ENCODE assay signal across 8 cellular contexts in the genomic region with DNA sequence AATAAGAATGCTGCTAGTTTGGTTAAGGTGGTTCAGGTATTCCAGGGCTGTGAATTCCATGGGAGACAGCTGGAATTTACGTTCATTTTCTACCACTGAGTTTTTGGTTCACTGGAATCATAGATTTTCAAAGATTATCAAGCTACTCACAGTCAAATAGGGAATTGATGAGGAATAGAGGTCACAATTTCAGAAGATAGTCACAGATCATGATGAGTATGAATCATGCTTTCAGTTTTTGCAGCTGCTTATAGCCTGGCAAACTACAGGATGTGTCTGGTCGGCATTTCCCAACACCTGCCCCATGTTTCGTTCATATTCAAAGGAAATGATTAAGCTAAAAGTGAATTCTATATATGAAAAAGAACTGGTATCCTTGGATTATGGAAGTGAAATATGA. TPM values are rescaled to one million over a fixed set of nuclear protein-coding genes. Genes with fewer than 3 reads are reported as not detected.
DNase-seq lines count a peak whose midpoint lies in the region; ATAC-seq and TF ChIP-seq lines count a peak whose summit lies in the region.

No MANE protein-coding gene starts in this region.

- CTCF ChIA-PET in OCI-LY7 (lab: Charles Lee; ENCODE audit: unreplicated experiment), result no interaction called here

- no peaks in the 10 kb centered on the region for H3K27me3 Mint-ChIP-seq in activated naive CD8-positive, alpha-beta T cell treated with anti-CD3 and anti-CD28 coated beads, Interleukin-2, amount 50 U/mL, for 24 hours

- ATAC-seq in GM21390 (IDR thresholded peaks at IDR 0.05; ENCODE audit: unreplicated experiment), result peak; percentile 93
- ATAC-seq in HG03565 (IDR thresholded peaks at IDR 0.05; ENCODE audit: unreplicated experiment), result peak; percentile 89
- ATAC-seq in activated naive CD8-positive, alpha-beta T cell treated with anti-CD3 and anti-CD28 coated beads, Interleukin-2, amount 50 U/mL, for 24 hours, result peak; percentile 94

- no peak overlapping the region for H3K4me2 ChIP-seq in OCI-LY7 (ENCODE audit: low read length)

- H3K36me3 Mint-ChIP-seq in activated naive CD8-positive, alpha-beta T cell treated with anti-CD3 and anti-CD28 coated beads, Interleukin-2, amount 50 U/mL, for 24 hours (ENCODE audit: low read depth), result no peaks in the 10 kb centered on the region

- BruUV-seq in OCI-LY7 (replicated peaks; lab: Mats Ljungman, UMichigan), result no TSS peak

- intact Hi-C loops in OCI-LY7 (cut with micrococcal nuclease; ENCODE audit: unreplicated experiment), result no loop called here

- TF ChIP-seq CTCF in OCI-LY7 (conservative IDR thresholded peaks at IDR 0.05; ENCODE audit: low read length), result no peak

- no peak overlapping the region for H2AFZ ChIP-seq in OCI-LY7 (ENCODE audit: low read length)

- H3K4me1 ChIP-seq in OCI-LY7 (ENCODE audit: insufficient read depth, low read length, poor library complexity, severe bottlenecking), result no peaks in the 10 kb centered on the region

- H3K27ac Mint-ChIP-seq in activated naive CD8-positive, alpha-beta T cell treated with anti-CD3 and anti-CD28 coated beads, Interleukin-2, amount 50 U/mL, for 24 hours, result peak overlapping the region; percentile 7

- H3K36me3 ChIP-seq in OCI-LY7 (ENCODE audit: insufficient read depth, low read length), result no peaks in the 10 kb centered on the region

- no peaks in the 10 kb centered on the region for H3K9me3 Mint-ChIP-seq in activated naive CD8-positive, alpha-beta T cell treated with anti-CD3 and anti-CD28 coated beads, Interleukin-2, amount 50 U/mL, for 24 hours

- H3K9me3 ChIP-seq in OCI-LY7 (ENCODE audit: low read length), result no peaks in the 10 kb centered on the region

- H3K4me3 ChIP-seq in OCI-LY7 (ENCODE audit: low read depth, low read length, poor library complexity, severe bottlenecking), result no peak overlapping the region

- H4K20me1 ChIP-seq in OCI-LY7 (ENCODE audit: insufficient read depth, low read length), result no peaks in the 10 kb centered on the region

- peaks cover 2% of the 10 kb centered on the region for H3K4me1 Mint-ChIP-seq in activated naive CD8-positive, alpha-beta T cell treated with anti-CD3 and anti-CD28 coated beads, Interleukin-2, amount 50 U/mL, for 24 hours

- H3K9me2 ChIP-seq in OCI-LY7 (ENCODE audit: insufficient read depth, low read length), result no peaks in the 10 kb centered on the region

- DNase-seq in GF-D8 (lab: John Stamatoyannopoulos, UW) (peak; percentile 75), pons (ENCODE audit: low spot score) (no peak), OCI-LY7 (ENCODE audit: low spot score) (no peak), NCI-H1092 treated with DMSO at 0.1 percent for 48 hours (lab: John Stamatoyannopoulos, UW) (no peak)
- DNase-seq in activated naive CD8-positive, alpha-beta T cell treated with anti-CD3 and anti-CD28 coated beads, Interleukin-2, amount 50 U/mL, for 24 hours, result peak; percentile 17
- no peak for DNase-seq in NK-92 treated with Interleukin-12 subunit alpha and Interleukin-12 subunit beta, amount 100 ng/mL, for 24 hours (lab: John Stamatoyannopoulos, UW)

- POLR2A ChIA-PET in OCI-LY7 (lab: Charles Lee), result interaction anchor here (0.9 kb wide), 1 partner anchor 11 kb away, joined by 3 read pairs; no protein-coding TSS in a partner anchor

- no peaks in the 10 kb centered on the region for H3K79me2 ChIP-seq in OCI-LY7 (ENCODE audit: insufficient read depth, low read depth, low read length)

- no peak overlapping the region for H3K27ac ChIP-seq in OCI-LY7 (ENCODE audit: low read depth, low read length, poor library complexity, severe bottlenecking)

- H3K4me3 Mint-ChIP-seq in activated naive CD8-positive, alpha-beta T cell treated with anti-CD3 and anti-CD28 coated beads, Interleukin-2, amount 50 U/mL, for 24 hours, result peak overlapping the region; percentile 59

RNA-seq across cellular contexts. Expression of a gene that starts 58.7 kb away (rescaled TPM):
- total RNA-seq in OCI-LY7 (2014; rRNA removed; shearing (Covaris generic)), result 25.0 and 30.3 TPM in 2 replicates
- total RNA-seq in OCI-LY7 (2022), result 25.7 and 31.7 TPM in 2 replicates

Comparison
In these comparisons a context has a peak if more than half of its experiments do, and no peak if none do; other contexts are left out.
1. DNase-seq: peak in GF-D8 (single experiment) and activated naive CD8-positive, alpha-beta T cell treated with anti-CD3 and anti-CD28 coated beads, Interleukin-2, amount 50 U/mL, for 24 hours (single experiment); none in pons (single experiment), NK-92 treated with Interleukin-12 subunit alpha and Interleukin-12 subunit beta, amount 100 ng/mL, for 24 hours (single experiment), OCI-LY7 (single experiment) and NCI-H1092 treated with DMSO at 0.1 percent for 48 hours (single experiment).
2. Peak in every context shown above with its lines, with median percentiles within 50 percentile points of each other: ATAC-seq.